8 cellular contexts compared by ENCODE assay signal in genomic region chrX:86047174-86047991, GRCh38. TPM values are rescaled to one million over a fixed set of nuclear protein-coding genes. Genes with fewer than 3 reads are reported as not detected.
DNase-seq lines count a peak whose midpoint lies in the region; ATAC-seq and TF ChIP-seq lines count a peak whose summit lies in the region.

CHM (minus strand) TSS chrX:86047558; CDS start chrX:86047532, 26 bp downstream.

- DNase-seq in activated CD4-positive, CD25-positive, alpha-beta regulatory T cell treated with anti-CD3 and anti-CD28 coated beads, Interleukin-2, amount 50 U/mL, for 16 hours (ENCODE audit: low read depth, low spot score): peak; percentile 36
- no peak for DNase-seq in activated CD4-positive, CD25-positive, alpha-beta regulatory T cell (lab: John Stamatoyannopoulos, UW)
- DNase-seq in dedifferentiated amniotic fluid mesenchymal stem cell (ENCODE audit: extremely low spot score): peak; percentile 83
- DNase-seq in stimulated activated CD4-positive, alpha-beta T cell treated with anti-CD3 and anti-CD28 coated beads, Interleukin-4, amount 100 ng/mL, for 48 hours (ENCODE audit: low read depth in 2 of 2): peak; percentile 26 to 33
- DNase-seq in NCI-H1694 (lab: John Stamatoyannopoulos, UW): no peak

- peak within 1 kb of the TSS; percentile 72 to 86 for H3K27ac ChIP-seq in liver (ENCODE audit: low read depth in 1 of 2, low read length in 2 of 2)

- peaks cover 3 to 8% (median 6%) of the 10 kb centered on the region in 4 donors for H3K4me1 ChIP-seq in liver (ENCODE audit: control insufficient read depth in 4 of 4, insufficient read depth in 4 of 4, low read length in 3 of 4)

- peak within 1 kb of the TSS; percentile 13 to 82 for H3K9ac ChIP-seq in liver (ENCODE audit: low read depth in 1 of 2, low read length in 2 of 2)

- ATAC-seq in HG03175 (IDR thresholded peaks at IDR 0.05; ENCODE audit: unreplicated experiment): peak; percentile 99

- H3K27me3 ChIP-seq in liver (ENCODE audit: control insufficient read depth in 4 of 4, insufficient read depth in 4 of 4, low read length in 3 of 4): no peaks in the 10 kb centered on the region

- TF ChIP-seq RAD21 in liver (IDR thresholded peaks at IDR 0.05): peak; percentile 14 to 27

- WGBS in liver: 2% methylated on average over 29 of the region's 29 CpGs

- no peaks in the 10 kb centered on the region for H3K36me3 ChIP-seq in liver (ENCODE audit: control insufficient read depth in 4 of 4, insufficient read depth in 3 of 4, low read depth in 1 of 4, low read length in 3 of 4)

- H3K4me3 ChIP-seq in WI38 (ENCODE audit: low read depth, low read length): peak within 1 kb of the TSS; percentile 65
- H3K4me3 ChIP-seq in liver (ENCODE audit: low read depth in 1 of 3, low read length in 3 of 3): peak within 1 kb of the TSS; percentile 54 to 82 (median 66)

- no peaks in the 10 kb centered on the region for H3K9me3 ChIP-seq in liver (ENCODE audit: control insufficient read depth in 4 of 4, low read length in 3 of 4)

- TF ChIP-seq CTCF in WI38 (IDR thresholded peaks at IDR 0.05; ENCODE audit: low read depth, low read length) (no peak), liver (IDR thresholded peaks at IDR 0.05; ENCODE audit: low read depth, low read length, missing input control) (no peak)

TF ChIP-seq in liver, 16 proteins besides CTCF, POLR2A, EP300 and RAD21:
- peak; percentile 98 for TF ChIP-seq YY1 (IDR thresholded peaks at IDR 0.05)
- TF ChIP-seq RXRA (IDR thresholded peaks at IDR 0.05): peak in 1 of 2 donors; percentile 8
- no peak for TF ChIP-seq HNF4G (IDR thresholded peaks at IDR 0.05)
- no peak for TF ChIP-seq SP1 (IDR thresholded peaks at IDR 0.05)
- peak; percentile 20 to 26 for TF ChIP-seq JUND (IDR thresholded peaks at IDR 0.05)
- TF ChIP-seq ZBTB33 (IDR thresholded peaks at IDR 0.05): peak; percentile 60
- peak; percentile 36 for TF ChIP-seq REST (IDR thresholded peaks at IDR 0.05)
- TF ChIP-seq FOXA1 (IDR thresholded peaks at IDR 0.05): no peak
- no peak for TF ChIP-seq EGR1 (IDR thresholded peaks at IDR 0.05; ENCODE audit: low read depth in 2 of 2)
- TF ChIP-seq MAX (IDR thresholded peaks at IDR 0.05): no peak
- TF ChIP-seq HNF4A (conservative IDR thresholded peaks at IDR 0.05): peak in 1 of 2 donors; percentile 24
- peak; percentile 72 for TF ChIP-seq TAF1 (conservative IDR thresholded peaks at IDR 0.05)
- TF ChIP-seq NR2F2 (IDR thresholded peaks at IDR 0.05): no peak
- TF ChIP-seq GABPA (IDR thresholded peaks at IDR 0.05 in 1 of 2, conservative IDR thresholded peaks at IDR 0.05 in 1 of 2): peak in 1 of 2 donors; percentile 83
- TF ChIP-seq ATF3 (IDR thresholded peaks at IDR 0.05): no peak
- no peak for TF ChIP-seq FOXA2 (IDR thresholded peaks at IDR 0.05)

RNA-seq across cellular contexts. Expression of gene CHM, which starts in this region (rescaled TPM):
- total RNA-seq in liver: 1 to 10 TPM; 5.1 to 8.1 TPM
- 1 to 10 TPM; 5.5 to 7.3 TPM for polyA plus RNA-seq in liver

Comparison
In these comparisons a context has a peak if more than half of its experiments do, and no peak if none do; other contexts are left out.
1. DNase-seq: peak in activated CD4-positive, CD25-positive, alpha-beta regulatory T cell treated with anti-CD3 and anti-CD28 coated beads, Interleukin-2, amount 50 U/mL, for 16 hours (single experiment), dedifferentiated amniotic fluid mesenchymal stem cell (single experiment) and stimulated activated CD4-positive, alpha-beta T cell treated with anti-CD3 and anti-CD28 coated beads, Interleukin-4, amount 100 ng/mL, for 48 hours (2 of 2); none in activated CD4-positive, CD25-positive, alpha-beta regulatory T cell (0 of 4) and NCI-H1694 (single experiment).